28 cellular contexts compared by ENCODE assay signal in the genomic region with DNA sequence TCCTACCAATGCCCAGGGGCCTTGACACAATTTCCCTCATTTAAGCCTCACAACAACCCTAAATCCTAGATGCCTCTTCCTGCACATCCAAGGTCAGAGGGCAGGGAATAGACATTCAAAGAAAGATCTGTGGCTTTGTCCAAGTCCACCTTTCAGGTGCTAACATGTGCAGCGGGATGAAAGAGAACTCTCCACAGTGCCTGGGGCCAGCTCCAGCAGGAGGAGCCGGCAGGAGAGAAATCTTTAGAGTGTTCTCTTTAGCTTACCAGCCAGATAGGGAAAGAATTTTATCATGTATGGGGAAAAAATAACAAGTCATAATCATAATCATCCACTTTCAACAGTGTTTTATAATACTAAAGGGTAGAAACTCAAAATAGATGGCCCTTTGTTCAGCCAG.
"Had no signal": no experiment of that assay in that cellular context is flagged by ENCODE, and none has a peak within 500 bp of the region (broad histone marks: within the 10 kb centered on the region; RNA-seq: fewer than 3 reads in every experiment).

No MANE protein-coding gene starts in this region.

- DNase-seq: activated CD4-positive, alpha-beta T cell treated with anti-CD3 and anti-CD28 coated beads for 48 hours; activated CD4-positive, alpha-beta T cell treated with anti-CD3 and anti-CD28 coated beads, Interleukin-2, amount 50 U/mL, for 4 hours; activated CD4-positive, CD25-positive, alpha-beta regulatory T cell treated with anti-CD3 and anti-CD28 coated beads, Interleukin-2, amount 50 U/mL, for 72 hours; activated CD8-positive, alpha-beta memory T cell treated with anti-CD3 and anti-CD28 coated beads, Interleukin-2, amount 50 U/mL, for 48 hours; activated CD8-positive, alpha-beta T cell treated with anti-CD3 and anti-CD28 coated beads, Interleukin-2, amount 10 ng/mL, durations not matched to agents 7 days and 5 days; activated gamma-delta T cell; amygdala; central memory CD4-positive, alpha-beta T cell; Kasumi-1; KBM-7; NCI-H1105 treated with DMSO at 0.1 percent for 48 hours; NCI-H1436 treated with DMSO at 0.1 percent for 48 hours; NCI-H187; NCI-H2081; NCI-H510A treated with DMSO at 0.1 percent for 48 hours; NCI-H69; NK-92 treated with Interleukin-12 subunit alpha and Interleukin-12 subunit beta, amount 100 ng/mL, for 24 hours; OCI-M1; RPMI8226; SHP77 treated with DMSO at 0.1 percent for 48 hours; T-helper 17 cell; T-helper 9 cell had no signal

- H3K27me3 Mint-ChIP-seq: activated naive CD8-positive, alpha-beta T cell; activated T-cell treated with anti-CD3 and anti-CD28 coated beads, Interleukin-2, amount 50 U/mL, for 24 hours had no signal

- H3K9me3 Mint-ChIP-seq: activated naive CD4-positive, alpha-beta T cell treated with anti-CD3 and anti-CD28 coated beads for 36 hours; activated T-cell treated with anti-CD3 and anti-CD28 coated beads, Interleukin-2, amount 50 U/mL, for 24 hours; activated T-helper 1 cell treated with anti-CD3 and anti-CD28 coated beads, Interleukin-12 subunit alpha, Interleukin-12 subunit beta, Interleukin-2, Interleukin-4 antibody, amounts not matched to agents 30 ng/mL and 10 ng/mL and 1 ng/mL, durations not matched to agents 14 hours and 24 hours and 36 hours; WTC11 had no signal

- H3K27ac Mint-ChIP-seq: activated CD8-positive, alpha-beta T cell treated with anti-CD3 and anti-CD28 coated beads, Interleukin-2, amount 10 ng/mL, durations not matched to agents 7 days and 5 days; activated naive CD4-positive, alpha-beta T cell treated with anti-CD3 and anti-CD28 coated beads for 36 hours; activated naive CD8-positive, alpha-beta T cell; activated T-cell treated with anti-CD3 and anti-CD28 coated beads, Interleukin-2, amount 50 U/mL, for 24 hours; activated T-helper 1 cell treated with anti-CD3 and anti-CD28 coated beads, Interleukin-12 subunit alpha, Interleukin-12 subunit beta, Interleukin-2, Interleukin-4 antibody, amounts not matched to agents 30 ng/mL and 10 ng/mL and 1 ng/mL, durations not matched to agents 14 hours and 24 hours and 36 hours; T-helper 17 cell; WTC11 had no signal

- H3K36me3 Mint-ChIP-seq: activated naive CD8-positive, alpha-beta T cell; WTC11 had no signal

- ATAC-seq: activated CD8-positive, alpha-beta T cell treated with anti-CD3 and anti-CD28 coated beads, Interleukin-2, amount 10 ng/mL, durations not matched to agents 7 days and 5 days; Panc1; T-helper 17 cell; WTC11 had no signal

- H3K4me1 Mint-ChIP-seq: WTC11 had no signal

- H3K4me3 Mint-ChIP-seq: activated CD8-positive, alpha-beta T cell treated with anti-CD3 and anti-CD28 coated beads, Interleukin-2, amount 10 ng/mL, durations not matched to agents 7 days and 5 days; activated naive CD4-positive, alpha-beta T cell treated with anti-CD3 and anti-CD28 coated beads for 36 hours; activated naive CD8-positive, alpha-beta T cell; activated T-cell treated with anti-CD3 and anti-CD28 coated beads, Interleukin-2, amount 50 U/mL, for 24 hours; activated T-helper 1 cell treated with anti-CD3 and anti-CD28 coated beads, Interleukin-12 subunit alpha, Interleukin-12 subunit beta, Interleukin-2, Interleukin-4 antibody, amounts not matched to agents 30 ng/mL and 10 ng/mL and 1 ng/mL, durations not matched to agents 14 hours and 24 hours and 36 hours; T-helper 17 cell; WTC11 had no signal
